8 cellular contexts compared by ENCODE assay signal in genomic region chr16:20899503-20900298, GRCh38. TPM values are rescaled to one million over a fixed set of nuclear protein-coding genes. Genes with fewer than 3 reads are reported as not detected.
A peak's percentile ranks its signal among the peaks of the same experiment; 100 is the strongest.
DNase-seq lines count a peak whose midpoint lies in the region; ATAC-seq, FAIRE-seq and TF ChIP-seq lines count a peak whose summit lies in the region.

No MANE protein-coding gene starts in this region.

- H3K4me2 ChIP-seq in HepG2 (ENCODE audit: low read depth, low read length): peak overlapping the region; percentile 93

- peak; percentile 47; the same call in 1 of the 2 replicates for TF ChIP-seq RAD21 in HepG2 (CRISPR knock-in tag; IDR thresholded peaks at IDR 0.05)

- FAIRE-seq in HepG2 (lab: Jason Lieb, UNC): peak; percentile 80

- no peaks in the 10 kb centered on the region for H3K27me3 ChIP-seq in MG63
- no peaks in the 10 kb centered on the region for H3K27me3 ChIP-seq in body of pancreas
- no peaks in the 10 kb centered on the region; a peak in 1 of 5 replicates for H3K27me3 ChIP-seq in HepG2 (ENCODE audit: control insufficient read depth in 1 of 2, insufficient read depth in 2 of 2, low read length in 2 of 2)

- H3K4me1 ChIP-seq in body of pancreas: peaks cover 63% of the 10 kb centered on the region
- H3K4me1 ChIP-seq in HepG2 (ENCODE audit: insufficient read depth, low read length): peaks cover 76% of the 10 kb centered on the region

- intact Hi-C loops in body of pancreas (cut with DNase I) (loop anchor here (10.0 kb wide), 1 partner anchor 45 kb away; no protein-coding TSS in a partner anchor), HepG2 (cut with micrococcal nuclease; ENCODE audit: unreplicated experiment) (loop anchor here (1.0 to 5.0 kb wide), 3 partner anchors 25 to 1442 kb away; no protein-coding TSS in a partner anchor)

- no peak for TF ChIP-seq POLR2A in body of pancreas (IDR thresholded peaks at IDR 0.05)
- TF ChIP-seq POLR2A in HepG2 (IDR thresholded peaks at IDR 0.05; ENCODE audit: insufficient read depth in 1 of 2, low read depth in 2 of 2, low read length in 2 of 2): peak; percentile 76; a peak in 3 of 4 replicates

- H2AFZ ChIP-seq in HepG2 (ENCODE audit: low read length): no peak overlapping the region

- H3K4me3 ChIP-seq in MG63: peak overlapping the region; percentile 74
- H3K4me3 ChIP-seq in body of pancreas: peak overlapping the region; percentile 45 to 59
- H3K4me3 ChIP-seq in HepG2 (replicated peaks in 1 of 3; ENCODE audit: insufficient read depth in 1 of 3, low read depth in 2 of 3, low read length in 3 of 3): peak overlapping the region; percentile 83 to 95 (median 87)

- H3K9me3 ChIP-seq in MG63 (no peaks in the 10 kb centered on the region), body of pancreas (no peaks in the 10 kb centered on the region), HepG2 (ENCODE audit: low read length) (no peaks in the 10 kb centered on the region)

- in situ Hi-C loops in Caki2 (cut with HindIII; ENCODE audit: low pct_unique_long_range_greater_than_20kb, low sequenced_read_pairs) (no loop called here), HepG2 (cut with HindIII; ENCODE audit: extremely low pct_ligation_motif_present, low pct_unique_long_range_greater_than_20kb) (no loop called here)

- no peak for ATAC-seq in body of pancreas
- peak; percentile 65 for ATAC-seq in HepG2
- no peak for ATAC-seq in HG03175 (IDR thresholded peaks at IDR 0.05; ENCODE audit: unreplicated experiment)
- ATAC-seq in GM21723 (IDR thresholded peaks at IDR 0.05; ENCODE audit: unreplicated experiment): no peak

- POLR2A ChIA-PET in HepG2 (lab: Yijun Ruan, JAX): interaction anchor here (0.7 to 3.4 kb wide), 20 partner anchors 9 to 1470 kb away, joined by 3 to 20 read pairs (median 6); partner anchors contain the start of genes ERI2 and REXO5

- TF ChIP-seq CTCF in body of pancreas (IDR thresholded peaks at IDR 0.05) (no peak), HepG2 (CRISPR knock-in tag; IDR thresholded peaks at IDR 0.05) (peak; percentile 52)

- H3K27ac ChIP-seq in body of pancreas: peak overlapping the region; percentile 90 to 97 (median 95)
- peak overlapping the region; percentile 94 for H3K27ac ChIP-seq in HepG2 (ENCODE audit: extremely low read length, insufficient read depth, low read length)
- H3K27ac ChIP-seq in temporal lobe (ENCODE audit: low read depth, low read length): peak overlapping the region; percentile 84

- peak; percentile 48 for DNase-seq in Caki2 (ENCODE audit: low read depth)
- no peak for DNase-seq in MG63
- DNase-seq in body of pancreas: peak in 3 of 4 donors; percentile 30 to 40 (median 34)
- DNase-seq in HepG2 (ENCODE audit: low spot score): peak; percentile 92
- DNase-seq in Ammon's horn (ENCODE audit: low spot score): no peak

- H4K20me1 ChIP-seq in HepG2 (ENCODE audit: insufficient read depth, low read length): peaks cover 9% of the 10 kb centered on the region; the same call in 1 of the 2 replicates

- TF ChIP-seq EP300 in HepG2 (IDR thresholded peaks at IDR 0.05; ENCODE audit: low read depth in 2 of 2, low read length in 2 of 2): peak in 1 of 2 experiments; percentile 55; a peak in 1 of 4 replicates
- no peak for TF ChIP-seq EP300 in HepG2 (CRISPR knock-in tag; IDR thresholded peaks at IDR 0.05; ENCODE audit: borderline replicate concordance)

- peaks cover 81% of the 10 kb centered on the region for H3K79me2 ChIP-seq in HepG2 (ENCODE audit: insufficient read depth, low read length)

- no TSS peak for BruUV-seq in HepG2 (replicated peaks; lab: Mats Ljungman, UMichigan)

- H3K36me3 ChIP-seq in MG63 (peaks cover 40% of the 10 kb centered on the region), body of pancreas (replicated peaks in 1 of 2; ENCODE audit: insufficient read depth in 1 of 2, low read depth in 2 of 2) (no peaks in the 10 kb centered on the region), HepG2 (replicated peaks in 1 of 2; ENCODE audit: control insufficient read depth in 1 of 2, insufficient read depth in 2 of 2, low read length in 2 of 2) (peaks cover 6 to 17% of the 10 kb centered on the region in 2 experiments)

- H3K9ac ChIP-seq in HepG2 (ENCODE audit: insufficient read depth, low read depth, low read length): peak overlapping the region; percentile 95

- WGBS in body of pancreas, 2 donors: 0 to 2% methylated on average over 15 to 23 of the region's 23 CpGs
- under 1% methylated on average over 22 of the region's 23 CpGs for WGBS in HepG2 (ENCODE audit: low lambda C conversion rate)

- CTCF ChIA-PET in HepG2 (lab: Yijun Ruan, JAX; ENCODE audit: low intra/inter-chr PET ratio, low total read pairs): no interaction called here

TF ChIP-seq in HepG2, 621 proteins besides CTCF, POLR2A, EP300 and RAD21 (continues in another document):
- peak; percentile 49; the same call in 1 of the 2 replicates for TF ChIP-seq ZZZ3 (CRISPR knock-in tag; IDR thresholded peaks at IDR 0.05; ENCODE audit: borderline replicate concordance)
- TF ChIP-seq ZNF570 (CRISPR knock-in tag; IDR thresholded peaks at IDR 0.05; ENCODE audit: borderline replicate concordance): peak; percentile 29; the same call in 1 of the 2 replicates
- peak; percentile 74 for TF ChIP-seq ELF3 (CRISPR knock-in tag; IDR thresholded peaks at IDR 0.05)
- TF ChIP-seq ZNF768 (CRISPR knock-in tag; IDR thresholded peaks at IDR 0.05): no peak

RNA-seq across cellular contexts. Expression of gene DCUN1D3, which starts 0.5 kb away (rescaled TPM):
- 5.1 and 9.8 TPM in 2 replicates for total RNA-seq in Caki2 (2014; rRNA removed; shearing (Covaris generic); ENCODE audit: low replicate concordance)
- total RNA-seq in MG63 (2014; rRNA removed; shearing (Covaris generic); ENCODE audit: low replicate concordance): 15.6 and 16.8 TPM in 2 replicates
- total RNA-seq in body of pancreas: 10 to 100 TPM in 1 of 2 donors, 1 to 10 TPM in 1; 7.5 to 14.5 TPM
- 19.3 and 26.1 TPM in 2 replicates for total RNA-seq in HepG2 (2016; rRNA removed; fragmentation: Illumina TruSeq; extraction: Trizol)
- total RNA-seq in HepG2 (2016; cell fraction: cytosol; rRNA removed; fragmentation: Illumina TruSeq; extraction: Trizol; ENCODE audit: low read depth): 5.0 and 5.9 TPM in 2 replicates
- 19.9 and 24.5 TPM in 2 replicates for total RNA-seq in HepG2 (2016; cell fraction: insoluble cytoplasmic fraction; rRNA removed; fragmentation: Illumina TruSeq; extraction: Trizol)
- 16.0 and 17.0 TPM in 2 replicates for total RNA-seq in HepG2 (2016; cell fraction: membrane; rRNA removed; fragmentation: Illumina TruSeq; extraction: Trizol)
- total RNA-seq in HepG2 (2016; cell fraction: nucleus; rRNA removed; fragmentation: Illumina TruSeq; extraction: Trizol): 14.7 and 15.1 TPM in 2 replicates
- 5.0 and 6.3 TPM in 2 replicates for polyA plus RNA-seq in HepG2 (2011; rRNA removed)
- 3.9 and 4.7 TPM in 2 replicates for polyA plus RNA-seq in HepG2 (2011; cell fraction: cytosol; rRNA removed)
- polyA plus RNA-seq in HepG2 (2011; cell fraction: nucleus; rRNA removed): 12.3 and 12.9 TPM in 2 replicates
- 5.8 and 5.9 TPM in 2 replicates for polyA plus RNA-seq in HepG2 (2012)
- polyA plus RNA-seq in HepG2 (2016; cell fraction: cytosol; fragmentation: Illumina TruSeq; extraction: Trizol; ENCODE audit: low read depth): 0.90 and 1.3 TPM in 2 replicates
- 10.0 and 11.9 TPM in 2 replicates for polyA plus RNA-seq in HepG2 (2016; cell fraction: insoluble cytoplasmic fraction; fragmentation: Illumina TruSeq; extraction: Trizol; ENCODE audit: low read depth)
- 4.5 and 5.0 TPM in 2 replicates for polyA plus RNA-seq in HepG2 (2016; cell fraction: membrane; fragmentation: Illumina TruSeq; extraction: Trizol; ENCODE audit: low read depth)
- 19.3 and 20.7 TPM in 2 replicates for polyA plus RNA-seq in HepG2 (2016; cell fraction: nucleus; fragmentation: Illumina TruSeq; extraction: Trizol; ENCODE audit: insufficient read depth, low read depth)
- 4.9 and 13.7 TPM in 2 replicates for polyA minus RNA-seq in HepG2 (2011; rRNA and poly(A)+ RNA removed; ENCODE audit: low replicate concordance)
- polyA minus RNA-seq in HepG2 (2011; cell fraction: cytosol; rRNA and poly(A)+ RNA removed): 9.6 and 11.5 TPM in 2 replicates
- polyA minus RNA-seq in HepG2 (2011; cell fraction: nucleus; rRNA and poly(A)+ RNA removed): 39.1 and 40.5 TPM in 2 replicates
- 9.3 TPM for total RNA-seq in temporal lobe

RNA-seq across cellular contexts. Expression of gene LYRM1, which starts 0.9 kb away (rescaled TPM):
- 35.6 and 52.1 TPM in 2 replicates for total RNA-seq in Caki2 (2014; rRNA removed; shearing (Covaris generic); ENCODE audit: low replicate concordance)
- total RNA-seq in MG63 (2014; rRNA removed; shearing (Covaris generic); ENCODE audit: low replicate concordance): 65.9 and 78.8 TPM in 2 replicates
- total RNA-seq in body of pancreas (10 to 100 TPM; 13.5 to 18.9 TPM), HepG2 (2016; rRNA removed; fragmentation: Illumina TruSeq; extraction: Trizol) (82.6 and 106 TPM in 2 replicates), temporal lobe (35.4 TPM)
- total RNA-seq in HepG2 (2016; cell fraction: cytosol; rRNA removed; fragmentation: Illumina TruSeq; extraction: Trizol; ENCODE audit: low read depth): 95.5 and 110 TPM in 2 replicates
- total RNA-seq in HepG2 (2016; cell fraction: insoluble cytoplasmic fraction; rRNA removed; fragmentation: Illumina TruSeq; extraction: Trizol): 87.8 and 105 TPM in 2 replicates
- 174 and 185 TPM in 2 replicates for total RNA-seq in HepG2 (2016; cell fraction: membrane; rRNA removed; fragmentation: Illumina TruSeq; extraction: Trizol)
- 39.6 and 43.2 TPM in 2 replicates for total RNA-seq in HepG2 (2016; cell fraction: nucleus; rRNA removed; fragmentation: Illumina TruSeq; extraction: Trizol)
- polyA plus RNA-seq in HepG2 (2011; rRNA removed): 46.1 and 59.2 TPM in 2 replicates
- polyA plus RNA-seq in HepG2 (2011; cell fraction: cytosol; rRNA removed): 37.9 and 54.1 TPM in 2 replicates
- polyA plus RNA-seq in HepG2 (2011; cell fraction: nucleus; rRNA removed): 18.8 and 19.1 TPM in 2 replicates
- polyA plus RNA-seq in HepG2 (2012): 51.6 and 58.6 TPM in 2 replicates
- polyA plus RNA-seq in HepG2 (2016; cell fraction: cytosol; fragmentation: Illumina TruSeq; extraction: Trizol; ENCODE audit: low read depth): 162 and 195 TPM in 2 replicates
- 151 and 158 TPM in 2 replicates for polyA plus RNA-seq in HepG2 (2016; cell fraction: insoluble cytoplasmic fraction; fragmentation: Illumina TruSeq; extraction: Trizol; ENCODE audit: low read depth)
- 245 TPM in 2 replicates for polyA plus RNA-seq in HepG2 (2016; cell fraction: membrane; fragmentation: Illumina TruSeq; extraction: Trizol; ENCODE audit: low read depth)
- 81.9 and 88.0 TPM in 2 replicates for polyA plus RNA-seq in HepG2 (2016; cell fraction: nucleus; fragmentation: Illumina TruSeq; extraction: Trizol; ENCODE audit: insufficient read depth, low read depth)
- polyA minus RNA-seq in HepG2 (2011; rRNA and poly(A)+ RNA removed; ENCODE audit: low replicate concordance): 6.1 and 16.0 TPM in 2 replicates
- polyA minus RNA-seq in HepG2 (2011; cell fraction: cytosol; rRNA and poly(A)+ RNA removed): 23.7 and 24.1 TPM in 2 replicates
- polyA minus RNA-seq in HepG2 (2011; cell fraction: nucleus; rRNA and poly(A)+ RNA removed): 16.4 and 21.4 TPM in 2 replicates

Comparison
In these comparisons a context has a peak if more than half of its experiments do, and no peak if none do; other contexts are left out.
1. DNase-seq: peak in Caki2 (single experiment), body of pancreas (3 of 4) and HepG2 (single experiment); none in MG63 (single experiment) and Ammon's horn (single experiment).
2. POLR2A ChIP-seq: peak in HepG2 (2 of 2); none in body of pancreas (0 of 3).
3. Peak in every context shown above with its lines, with median percentiles within 50 percentile points of each other: H3K4me3 ChIP-seq and H3K27ac ChIP-seq.